In genomic region chr1:41533016-41533730, GRCh38 we compare ENCODE assay signal across 28 cellular contexts. TPM values are rescaled to one million over a fixed set of nuclear protein-coding genes. Genes with fewer than 3 reads are reported as not detected.
DNase-seq lines count a peak whose midpoint lies in the region; ATAC-seq and FAIRE-seq lines count a peak whose summit lies in the region.
"Had no signal": no experiment of that assay in that cellular context is flagged by ENCODE, and none has a peak within 500 bp of the region (broad histone marks: within the 10 kb centered on the region; RNA-seq: fewer than 3 reads in every experiment).

No MANE protein-coding gene starts in this region.

- H3K36me3 Mint-ChIP-seq in activated T-cell treated with anti-CD3 and anti-CD28 coated beads, Interleukin-2, amount 50 U/mL, for 24 hours (ENCODE audit: low read depth), result peaks cover 67% of the 10 kb centered on the region

- H3K27me3 Mint-ChIP-seq in activated T-cell treated with anti-CD3 and anti-CD28 coated beads, Interleukin-2, amount 50 U/mL, for 24 hours, result no peaks in the 10 kb centered on the region
- H3K27me3 Mint-ChIP-seq: activated CD8-positive, alpha-beta T cell treated with anti-CD3 and anti-CD28 coated beads for 36 hours; naive thymus-derived CD4-positive, alpha-beta T cell had no signal

- no peak overlapping the region for H3K4me3 Mint-ChIP-seq in activated T-cell treated with anti-CD3 and anti-CD28 coated beads, Interleukin-2, amount 50 U/mL, for 24 hours
- H3K4me3 Mint-ChIP-seq: activated CD8-positive, alpha-beta T cell treated with anti-CD3 and anti-CD28 coated beads for 36 hours; immature natural killer cell; naive thymus-derived CD4-positive, alpha-beta T cell; T-helper 1 cell treated with Interleukin-12 subunit alpha and Interleukin-12 subunit beta and Interleukin-4 antibody, amounts not matched to agents 30 μg/mL and 1 μg/mL, for 36 hours had no signal

- intact Hi-C loops in posterior vena cava (cut with DNase I), result no loop called here

- H3K4me1 Mint-ChIP-seq in activated T-cell treated with anti-CD3 and anti-CD28 coated beads, Interleukin-2, amount 50 U/mL, for 24 hours (ENCODE audit: low read depth), result peaks cover 2% of the 10 kb centered on the region

- no peaks in the 10 kb centered on the region for H3K9me3 Mint-ChIP-seq in activated T-cell treated with anti-CD3 and anti-CD28 coated beads, Interleukin-2, amount 50 U/mL, for 24 hours

- peak; percentile 27 for DNase-seq in activated T-cell treated with anti-CD3 and anti-CD28 coated beads, Interleukin-2, amount 50 U/mL, for 24 hours
- no peak for DNase-seq in activated T-cell treated with anti-CD3 and anti-CD28 coated beads, Interleukin-2, amount 50 U/mL, for 48 hours
- peak; percentile 1 for DNase-seq in stimulated activated CD4-positive, alpha-beta T cell treated with anti-CD3 and anti-CD28 coated beads, Interleukin-1b, Interleukin-23, amount 100 ng/mL, for 48 hours
- DNase-seq in stimulated activated CD4-positive, alpha-beta T cell treated with anti-CD3 and anti-CD28 coated beads, Interleukin-4, amount 100 ng/mL, for 1 hour, result no peak
- DNase-seq in posterior vena cava (ENCODE audit: low spot score), result peak; percentile 67
- no peak for DNase-seq in RCC 7860 (ENCODE audit: low spot score)
- DNase-seq: activated CD4-positive, CD25-positive, alpha-beta regulatory T cell treated with anti-CD3 and anti-CD28 coated beads, Interleukin-2, amount 50 U/mL, for 72 hours; activated CD8-positive, alpha-beta T cell treated with anti-CD3 and anti-CD28 coated beads for 36 hours; GOT3; hypothalamus; immature natural killer cell; Kasumi-1; left ventricle myocardium inferior; midbrain; MV-4-11; naive thymus-derived CD4-positive, alpha-beta T cell; NCI-H1436 treated with DMSO at 0.1 percent for 48 hours; NCI-H446; NCI-H774; nucleus accumbens; stimulated activated CD4-positive, alpha-beta T cell treated with anti-CD3 and anti-CD28 coated beads, Interleukin-2, amount 100 ng/mL, for 48 hours; stimulated activated naive CD4-positive, alpha-beta T cell had no signal

- no peak for ATAC-seq in GM18520 (IDR thresholded peaks at IDR 0.05; ENCODE audit: unreplicated experiment)
- ATAC-seq in GM18519 (IDR thresholded peaks at IDR 0.05; ENCODE audit: low FRiP score, unreplicated experiment), result no peak
- ATAC-seq: activated CD8-positive, alpha-beta T cell treated with anti-CD3 and anti-CD28 coated beads for 36 hours; naive thymus-derived CD4-positive, alpha-beta T cell had no signal

- peak overlapping the region; percentile 36 for H3K27ac Mint-ChIP-seq in activated T-cell treated with anti-CD3 and anti-CD28 coated beads, Interleukin-2, amount 50 U/mL, for 24 hours
- H3K27ac Mint-ChIP-seq: activated CD8-positive, alpha-beta T cell treated with anti-CD3 and anti-CD28 coated beads for 36 hours had no signal

- FAIRE-seq in RCC 7860 (lab: Jason Lieb, UNC), result no peak
- FAIRE-seq: TTC549 had no signal

RNA-seq across cellular contexts. Expression of gene EDN2, which starts 48.7 kb away (rescaled TPM):
- total RNA-seq in posterior vena cava, result not detected
- total RNA-seq: activated CD8-positive, alpha-beta T cell treated with anti-CD3 and anti-CD28 coated beads for 36 hours; naive thymus-derived CD4-positive, alpha-beta T cell; RPMI7951; temporal lobe had no signal

Comparison
In these comparisons a context has a peak if more than half of its experiments do, and no peak if none do; other contexts are left out.
1. DNase-seq: peak in activated T-cell treated with anti-CD3 and anti-CD28 coated beads, Interleukin-2, amount 50 U/mL, for 24 hours (single experiment), stimulated activated CD4-positive, alpha-beta T cell treated with anti-CD3 and anti-CD28 coated beads, Interleukin-1b, Interleukin-23, amount 100 ng/mL, for 48 hours (single experiment) and posterior vena cava (single experiment); none in activated T-cell treated with anti-CD3 and anti-CD28 coated beads, Interleukin-2, amount 50 U/mL, for 48 hours (0 of 2), stimulated activated CD4-positive, alpha-beta T cell treated with anti-CD3 and anti-CD28 coated beads, Interleukin-4, amount 100 ng/mL, for 1 hour (single experiment) and RCC 7860 (single experiment).